11 cellular contexts compared by ENCODE assay signal in genomic region chr17:36942031-36942599, GRCh38. TPM values are rescaled to one million over a fixed set of nuclear protein-coding genes. Genes with fewer than 3 reads are reported as not detected.
A peak's percentile ranks its signal among the peaks of the same experiment; 100 is the strongest.
DNase-seq lines count a peak whose midpoint lies in the region; ATAC-seq and TF ChIP-seq lines count a peak whose summit lies in the region.
"Had no signal": no experiment of that assay in that cellular context is flagged by ENCODE, and none has a peak within 500 bp of the region (broad histone marks: within the 10 kb centered on the region; RNA-seq: fewer than 3 reads in every experiment).

No MANE protein-coding gene starts in this region.

- H3K23ac ChIP-seq in mesenchymal stem cell (ENCODE audit: low read length in 2 of 2), result no peak overlapping the region

- no peaks in the 10 kb centered on the region for H3K9me3 Mint-ChIP-seq in stimulated activated naive CD8-positive, alpha-beta T cell treated with anti-CD3 and anti-CD28 coated beads, Interleukin-15, amount 100 ng/mL, for 72 hours

- peak overlapping the region; percentile 38 to 66 for H3K4me3 Mint-ChIP-seq in stimulated activated naive CD8-positive, alpha-beta T cell treated with anti-CD3 and anti-CD28 coated beads, Interleukin-15, amount 100 ng/mL, for 72 hours

- no peak overlapping the region for H3K14ac ChIP-seq in mesenchymal stem cell (ENCODE audit: low read length in 2 of 2)

- H3K4me1 ChIP-seq in mesenchymal stem cell (ENCODE audit: control insufficient read depth, insufficient read depth, low read depth, low read length), result peaks cover 32% of the 10 kb centered on the region
- peaks cover 7 to 12% of the 10 kb centered on the region in 2 donors for H3K4me1 ChIP-seq in adrenal gland (replicated peaks in 1 of 2)

- H3K27ac Mint-ChIP-seq in stimulated activated naive CD8-positive, alpha-beta T cell treated with anti-CD3 and anti-CD28 coated beads, Interleukin-15, amount 100 ng/mL, for 72 hours, result no peak overlapping the region

- intact Hi-C loops in adrenal gland (cut with DNase I), result loop anchor here in 1 of 2 donors (10.0 kb wide), 1 partner anchor 103 kb away; no protein-coding TSS in a partner anchor

- H3K36me3 ChIP-seq in mesenchymal stem cell (ENCODE audit: control insufficient read depth in 1 of 2, insufficient read depth in 2 of 2, low read depth in 1 of 2, low read length in 2 of 2) (no peaks in the 10 kb centered on the region), adrenal gland (replicated peaks in 1 of 2) (no peaks in the 10 kb centered on the region)

- H2AK5ac ChIP-seq in mesenchymal stem cell (ENCODE audit: low read length, severe bottlenecking), result no peak overlapping the region

- H3K79me1 ChIP-seq in mesenchymal stem cell (replicated peaks; ENCODE audit: low read length, poor library complexity, severe bottlenecking), result no peaks in the 10 kb centered on the region

- H3K4me1 Mint-ChIP-seq in stimulated activated naive CD8-positive, alpha-beta T cell treated with anti-CD3 and anti-CD28 coated beads, Interleukin-15, amount 100 ng/mL, for 72 hours, result peaks cover 70% of the 10 kb centered on the region

- peaks cover 90 to 99% of the 10 kb centered on the region in 2 experiments for H3K27me3 ChIP-seq in mesenchymal stem cell (ENCODE audit: control insufficient read depth in 1 of 2, insufficient read depth in 1 of 2, low read length in 2 of 2)
- H3K27me3 ChIP-seq in adrenal gland, result peaks cover 99% of the 10 kb centered on the region

- H3K4ac ChIP-seq in mesenchymal stem cell (ENCODE audit: low read depth in 1 of 2, low read length in 2 of 2), result no peak overlapping the region

- no peak for TF ChIP-seq POLR2A in adrenal gland (IDR thresholded peaks at IDR 0.05)

- peak; percentile 18 for ATAC-seq in stimulated activated naive CD8-positive, alpha-beta T cell treated with anti-CD3 and anti-CD28 coated beads, Interleukin-15, amount 100 ng/mL, for 72 hours
- no peak for ATAC-seq in stimulated activated naive CD8-positive, alpha-beta T cell treated with anti-CD3 and anti-CD28 coated beads, Interleukin-15, Interleukin-2, amounts not matched to agents 100 U/mL and 50 U/mL, for 24 hours
- no peak for ATAC-seq in GM19035 (IDR thresholded peaks at IDR 0.05; ENCODE audit: unreplicated experiment)

- H2BK12ac ChIP-seq in mesenchymal stem cell (ENCODE audit: low read length in 2 of 2), result no peak overlapping the region

- no peak overlapping the region for H2BK15ac ChIP-seq in mesenchymal stem cell (ENCODE audit: low read depth, poor library complexity, severe bottlenecking)

- H2BK5ac ChIP-seq in mesenchymal stem cell (ENCODE audit: low read depth, low read length, poor library complexity, severe bottlenecking), result no peak overlapping the region

- WGBS in mesenchymal stem cell, result 6% methylated on average over 44 of the region's 56 CpGs
- 4 to 8% (median 7%) methylated on average over 21 to 56 of the region's 56 CpGs for WGBS in adrenal gland, 4 donors

- DNase-seq in stimulated activated naive CD8-positive, alpha-beta T cell treated with anti-CD3 and anti-CD28 coated beads, Interleukin-15, amount 100 ng/mL, for 72 hours, result peak; percentile 16 to 26
- no peak for DNase-seq in stimulated activated naive CD8-positive, alpha-beta T cell treated with anti-CD3 and anti-CD28 coated beads, Interleukin-15, Interleukin-2, amounts not matched to agents 100 U/mL and 50 U/mL, for 24 hours
- DNase-seq in cerebellar cortex (ENCODE audit: low spot score) (peak; percentile 35), mesenchymal stem cell (no peak), adrenal gland (no peak), HK-2 (ENCODE audit: unreplicated experiment) (no peak)
- no peak for DNase-seq in stimulated activated CD4-positive, alpha-beta T cell treated with anti-CD3 and anti-CD28 coated beads, Interleukin-4, amount 100 ng/mL, for 24 hours
- DNase-seq: DMS79; stimulated activated CD4-positive, alpha-beta T cell treated with anti-CD3 and anti-CD28 coated beads, Interleukin-12 subunit alpha, Interleukin-12 subunit beta, amount 100 ng/mL, for 4 hours had no signal

- H3K18ac ChIP-seq in mesenchymal stem cell (ENCODE audit: low read depth in 1 of 2, low read length in 2 of 2), result no peak overlapping the region

- H3K27me3 Mint-ChIP-seq in stimulated activated naive CD8-positive, alpha-beta T cell treated with anti-CD3 and anti-CD28 coated beads, Interleukin-15, amount 100 ng/mL, for 72 hours, result peaks cover 100% of the 10 kb centered on the region

- H4K8ac ChIP-seq in mesenchymal stem cell (ENCODE audit: low read length), result peak overlapping the region; percentile 5

- no peak overlapping the region for H4K91ac ChIP-seq in mesenchymal stem cell (ENCODE audit: low read length)

- no peak overlapping the region for H2AFZ ChIP-seq in mesenchymal stem cell (ENCODE audit: low read depth, low read length)

- H3K4me3 ChIP-seq in mesenchymal stem cell (ENCODE audit: insufficient read depth in 1 of 2, low read depth in 1 of 2, low read length in 2 of 2) (no peak overlapping the region), adrenal gland (peak overlapping the region in 1 of 4 donors; percentile 28)

- TF ChIP-seq CTCF in adrenal gland (IDR thresholded peaks at IDR 0.05), result no peak

- no peak overlapping the region for H3K9ac ChIP-seq in mesenchymal stem cell (ENCODE audit: low read length)

- no peak overlapping the region for H2BK120ac ChIP-seq in mesenchymal stem cell (ENCODE audit: low read depth, low read length)

- H3K27ac ChIP-seq in mesenchymal stem cell (ENCODE audit: low read length, poor library complexity, severe bottlenecking) (no peak overlapping the region), adrenal gland (no peak overlapping the region)

- H3K9me3 ChIP-seq in mesenchymal stem cell (ENCODE audit: control insufficient read depth, low read length) (peaks cover 5% of the 10 kb centered on the region), adrenal gland (replicated peaks in 1 of 3) (no peaks in the 10 kb centered on the region)

- peak overlapping the region; percentile 30 for H3K4me2 ChIP-seq in mesenchymal stem cell (ENCODE audit: low read length, poor library complexity, severe bottlenecking)

RNA-seq across cellular contexts. Expression of gene LHX1, which starts 4.8 kb away (rescaled TPM):
- not detected for polyA plus RNA-seq in mesenchymal stem cell (2013, experiment 1 of 2)
- not detected for polyA plus RNA-seq in mesenchymal stem cell (2013, experiment 2 of 2)
- not detected for total RNA-seq in adrenal gland
- polyA plus RNA-seq in adrenal gland, result not detected
- total RNA-seq: LHCN-M2 had no signal

RNA-seq across cellular contexts. Expression of gene AATF, which starts 6.6 kb away (rescaled TPM):
- 57.8 TPM for polyA plus RNA-seq in mesenchymal stem cell (2013, experiment 1 of 2)
- 57.0 TPM for polyA plus RNA-seq in mesenchymal stem cell (2013, experiment 2 of 2)
- total RNA-seq in adrenal gland, result 10 to 100 TPM; 21.0 to 58.9 (median 33.9) TPM
- 10 to 100 TPM; 43.7 to 68.2 (median 47.8) TPM for polyA plus RNA-seq in adrenal gland

Comparison
In these comparisons a context has a peak if more than half of its experiments do, and no peak if none do; other contexts are left out.
1. DNase-seq: peak in stimulated activated naive CD8-positive, alpha-beta T cell treated with anti-CD3 and anti-CD28 coated beads, Interleukin-15, amount 100 ng/mL, for 72 hours (2 of 2) and cerebellar cortex (single experiment); none in stimulated activated naive CD8-positive, alpha-beta T cell treated with anti-CD3 and anti-CD28 coated beads, Interleukin-15, Interleukin-2, amounts not matched to agents 100 U/mL and 50 U/mL, for 24 hours (single experiment), mesenchymal stem cell (single experiment), adrenal gland (0 of 7), stimulated activated CD4-positive, alpha-beta T cell treated with anti-CD3 and anti-CD28 coated beads, Interleukin-4, amount 100 ng/mL, for 24 hours (single experiment) and HK-2 (single experiment).